In the genomic region with DNA sequence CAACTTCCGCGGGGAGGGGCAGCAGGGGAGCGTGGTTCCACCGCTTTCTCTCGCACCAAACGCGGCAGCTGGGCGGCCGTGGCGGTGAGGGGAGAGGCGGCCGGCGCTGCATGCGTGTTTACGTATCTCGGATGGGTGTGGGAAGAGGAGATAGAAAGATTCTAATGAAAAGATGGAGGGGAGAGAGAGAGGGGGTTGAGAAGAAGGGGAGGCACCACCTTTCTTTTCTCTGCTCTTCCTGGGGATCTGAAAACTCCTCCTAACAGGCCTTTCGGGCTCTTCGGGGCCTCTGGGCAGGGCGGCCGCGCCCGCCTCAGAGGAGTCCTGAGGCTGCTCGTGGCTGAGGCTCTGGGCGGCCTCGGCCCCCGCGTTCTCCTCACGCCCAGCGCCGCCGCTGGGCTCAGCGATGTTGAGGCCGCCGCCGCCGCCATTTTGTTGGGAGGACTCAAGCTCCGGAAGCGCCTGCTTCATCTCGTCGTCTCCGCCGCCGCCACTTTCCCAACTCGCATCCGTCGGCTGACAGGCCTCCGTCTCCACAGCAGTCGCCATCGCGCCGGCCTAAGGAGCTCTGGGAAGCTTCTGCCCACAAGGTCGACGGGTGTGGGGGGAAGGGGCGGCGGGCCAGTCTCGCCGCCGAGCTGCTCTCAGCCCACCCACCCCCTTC, we compare ENCODE assay signal across 8 cellular contexts. TPM values are rescaled to one million over a fixed set of nuclear protein-coding genes. Genes with fewer than 3 reads are reported as not detected.
DNase-seq lines count a peak whose midpoint lies in the region; ATAC-seq lines count a peak whose summit lies in the region.

No MANE protein-coding gene starts in this region.

- H3K9ac ChIP-seq in BLaER1 treated with 17β-estradiol and CSF1 and Interleukin-3, amounts not matched to agents 10 nM and 100 nM = peak overlapping the region; percentile 96 to 100 (median 100)
- H3K9ac ChIP-seq in endocrine pancreas (ENCODE audit: control insufficient read depth, insufficient read depth, low read length) = peak overlapping the region; percentile 96

- ATAC-seq in GM19328 (IDR thresholded peaks at IDR 0.05; ENCODE audit: unreplicated experiment) (peak; percentile 65), HG03520 (IDR thresholded peaks at IDR 0.05; ENCODE audit: unreplicated experiment) (peak; percentile 78)

- peak overlapping the region; percentile 59 to 92 (median 83) for H3K4me2 ChIP-seq in BLaER1 treated with 17β-estradiol and CSF1 and Interleukin-3, amounts not matched to agents 10 nM and 100 nM

- DNase-seq in NK-92 treated with Interleukin-12 subunit alpha and Interleukin-12 subunit beta, amount 100 ng/mL, for 24 hours (lab: John Stamatoyannopoulos, UW) = peak; percentile 67
- DNase-seq in activated CD8-positive, alpha-beta memory T cell treated with anti-CD3 and anti-CD28 coated beads, Interleukin-2, amount 50 U/mL, for 1 hour (ENCODE audit: extremely low read depth) = peak; percentile 36
- peak; percentile 45 for DNase-seq in stimulated activated CD8-positive, alpha-beta memory T cell treated with anti-CD3 and anti-CD28 coated beads, Interleukin-15, amount 100 ng/mL, for 24 hours (ENCODE audit: low read depth)

- peaks cover 20 to 57% (median 42%) of the 10 kb centered on the region in 11 experiments; a peak in 21 of 22 replicates for H3K36me3 ChIP-seq in BLaER1 treated with 17β-estradiol and CSF1 and Interleukin-3, amounts not matched to agents 10 nM and 100 nM
- H3K36me3 ChIP-seq in endocrine pancreas (ENCODE audit: control insufficient read depth, insufficient read depth, low read length) (no peaks in the 10 kb centered on the region), mesodermal cell (ENCODE audit: control insufficient read depth, insufficient read depth, low read length) (peaks cover 23% of the 10 kb centered on the region)

- H4K20me1 ChIP-seq in BLaER1 treated with 17β-estradiol and CSF1 and Interleukin-3, amounts not matched to agents 10 nM and 100 nM = peaks cover 0 to 19% (median 0%) of the 10 kb centered on the region in 11 experiments; a peak in 5 of 22 replicates

- peaks cover 10 to 47% (median 35%) of the 10 kb centered on the region in 11 experiments for H3K9me3 ChIP-seq in BLaER1 treated with 17β-estradiol and CSF1 and Interleukin-3, amounts not matched to agents 10 nM and 100 nM (replicated peaks in 1 of 11)
- no peaks in the 10 kb centered on the region for H3K9me3 ChIP-seq in endocrine pancreas (ENCODE audit: control insufficient read depth, low read length)
- H3K9me3 ChIP-seq in mesodermal cell (ENCODE audit: control insufficient read depth, low read length) = peaks cover 11% of the 10 kb centered on the region

- H3K4me1 ChIP-seq in BLaER1 treated with 17β-estradiol and CSF1 and Interleukin-3, amounts not matched to agents 10 nM and 100 nM = peaks cover 5 to 53% (median 14%) of the 10 kb centered on the region in 10 experiments; a peak in 16 of 20 replicates
- H3K4me1 ChIP-seq in endocrine pancreas (ENCODE audit: control insufficient read depth, insufficient read depth, low read length) (peaks cover 17% of the 10 kb centered on the region), mesodermal cell (ENCODE audit: control insufficient read depth, insufficient read depth, low read length, poor library complexity, severe bottlenecking) (no peaks in the 10 kb centered on the region)

- WGBS in mesodermal cell (ENCODE audit: insufficient coverage in 2 of 2), 2 experiments = 0% methylated on average over 31 to 38 of the region's 58 CpGs

- H3K4me3 ChIP-seq in BLaER1 treated with 17β-estradiol and CSF1 and Interleukin-3, amounts not matched to agents 10 nM and 100 nM = peak overlapping the region; percentile 71 to 90 (median 80)
- H3K4me3 ChIP-seq in endocrine pancreas (ENCODE audit: control insufficient read depth, insufficient read depth, low read length) = peak overlapping the region; percentile 94
- H3K4me3 ChIP-seq in mesodermal cell (ENCODE audit: extremely low read depth, insufficient read depth, low read length, poor library complexity, severe bottlenecking) = peak overlapping the region; percentile 84

- H3K27me3 ChIP-seq in BLaER1 treated with 17β-estradiol and CSF1 and Interleukin-3, amounts not matched to agents 10 nM and 100 nM = no peaks in the 10 kb centered on the region
- no peaks in the 10 kb centered on the region for H3K27me3 ChIP-seq in endocrine pancreas (ENCODE audit: control insufficient read depth, insufficient read depth, low read length)

- H3K27ac ChIP-seq in BLaER1 treated with 17β-estradiol and CSF1 and Interleukin-3, amounts not matched to agents 10 nM and 100 nM = peak overlapping the region; percentile 98 to 100 (median 100)
- H3K27ac ChIP-seq in mesodermal cell (ENCODE audit: low read depth, low read length, severe bottlenecking) = peak overlapping the region; percentile 99

RNA-seq across cellular contexts. Expression of gene TASOR, which starts 0.5 kb away (rescaled TPM):
- 52.0 TPM for polyA plus RNA-seq in mesodermal cell (2013, experiment 1 of 2)
- polyA plus RNA-seq in mesodermal cell (2013, experiment 2 of 2) = 46.8 TPM

Comparison
In these comparisons a context has a peak if more than half of its experiments do, and no peak if none do; other contexts are left out.
1. Peak in every context shown above with its lines: DNase-seq, ATAC-seq, H3K4me3 ChIP-seq and H3K27ac ChIP-seq.